In the genomic region with DNA sequence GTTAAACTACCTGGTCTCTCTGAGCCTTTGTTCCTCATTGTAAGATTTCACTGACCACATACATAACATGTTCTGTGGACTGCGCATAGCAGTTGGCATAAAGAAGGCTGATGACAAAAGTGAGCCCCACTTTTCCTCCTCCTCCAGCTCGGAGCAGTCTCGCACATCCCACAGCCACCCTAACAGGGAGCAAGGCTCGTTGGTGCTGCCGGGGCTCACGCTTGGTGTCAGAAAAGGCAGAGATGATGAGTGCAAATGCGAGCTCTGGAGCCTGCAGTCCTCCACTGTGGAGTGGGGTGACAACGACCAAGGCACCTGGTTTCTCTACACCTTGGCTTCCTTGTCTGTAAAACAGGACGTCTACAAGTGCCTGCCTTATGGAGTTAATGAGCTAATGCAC, we compare ENCODE assay signal across 16 cellular contexts. TPM values are rescaled to one million over a fixed set of nuclear protein-coding genes. Genes with fewer than 3 reads are reported as not detected.
DNase-seq lines count a peak whose midpoint lies in the region; ATAC-seq and TF ChIP-seq lines count a peak whose summit lies in the region.
"Had no signal": no experiment of that assay in that cellular context is flagged by ENCODE, and none has a peak within 500 bp of the region (broad histone marks: within the 10 kb centered on the region; RNA-seq: fewer than 3 reads in every experiment).

No MANE protein-coding gene starts in this region.

- ATAC-seq in mucosa of descending colon: peak; percentile 31

- no peaks in the 10 kb centered on the region for H3K27me3 ChIP-seq in spleen (replicated peaks in 1 of 7)

- no peaks in the 10 kb centered on the region for H3K9me3 ChIP-seq in mucosa of descending colon
- no peaks in the 10 kb centered on the region for H3K9me3 ChIP-seq in spleen

- H3K36me3 Mint-ChIP-seq in progenitor cell of endocrine pancreas (ENCODE audit: insufficient read depth): no peaks in the 10 kb centered on the region
- H3K36me3 Mint-ChIP-seq: CD14-positive monocyte had no signal

- H3K4me1 ChIP-seq in mucosa of descending colon (ENCODE audit: low read depth) (peaks cover 4% of the 10 kb centered on the region), spleen (peaks cover 2 to 20% (median 16%) of the 10 kb centered on the region in 6 donors)

- no peak overlapping the region for H3K27ac Mint-ChIP-seq in progenitor cell of endocrine pancreas

- H3K4me1 Mint-ChIP-seq in progenitor cell of endocrine pancreas (ENCODE audit: low read depth): peaks cover 1% of the 10 kb centered on the region

- no peak for TF ChIP-seq POLR2A in spleen (IDR thresholded peaks at IDR 0.05)

- no peak for TF ChIP-seq CTCF in VCaP (conservative IDR thresholded peaks at IDR 0.05)
- TF ChIP-seq CTCF in mucosa of descending colon (IDR thresholded peaks at IDR 0.05): no peak
- no peak for TF ChIP-seq CTCF in spleen (IDR thresholded peaks at IDR 0.05 in 8 of 11, conservative IDR thresholded peaks at IDR 0.05 in 3 of 11)
- no peak for TF ChIP-seq CTCF in progenitor cell of endocrine pancreas (IDR thresholded peaks at IDR 0.05; ENCODE audit: unreplicated experiment)

- 73 to 85% (median 84%) methylated on average over 8 to 9 of the region's 9 CpGs for WGBS in spleen, 5 donors

- intact Hi-C loops in mucosa of descending colon (cut with DNase I, micrococcal nuclease): no loop called here
- intact Hi-C loops in spleen (cut with DNase I; ENCODE audit: low total_unique reads): no loop called here

- H3K9me3 Mint-ChIP-seq in progenitor cell of endocrine pancreas (ENCODE audit: low read depth): no peaks in the 10 kb centered on the region
- H3K9me3 Mint-ChIP-seq: CD14-positive monocyte had no signal

- H3K4me3 Mint-ChIP-seq in progenitor cell of endocrine pancreas (ENCODE audit: low read depth): no peak overlapping the region
- H3K4me3 Mint-ChIP-seq: CD14-positive monocyte had no signal

- H3K27ac ChIP-seq in VCaP (0 out of 2 replicates have a peak overlapping the region, but pooled peaks have one; percentile 12), spleen (no peak overlapping the region)
- H3K27ac ChIP-seq: KMS-11, PC-9 had no signal

- H3K36me3 ChIP-seq in mucosa of descending colon (ENCODE audit: low read depth) (no peaks in the 10 kb centered on the region), spleen (no peaks in the 10 kb centered on the region)

- peaks cover 5% of the 10 kb centered on the region for H3K27me3 Mint-ChIP-seq in progenitor cell of endocrine pancreas

- peak; percentile 13 for DNase-seq in activated effector memory CD4-positive, alpha-beta T cell treated with anti-CD3 and anti-CD28 coated beads, Interleukin-2, amount 50 U/mL, for 16 hours
- DNase-seq in activated effector memory CD4-positive, alpha-beta T cell treated with Interleukin-2 at 50 U/mL for 16 hours: no peak
- DNase-seq in mucosa of descending colon (no peak), D341Med (ENCODE audit: low spot score) (no peak), spleen (no peak), progenitor cell of endocrine pancreas (ENCODE audit: low spot score, unreplicated experiment) (no peak)
- DNase-seq: ACHN, GDM1, IMR-90, NCI-H1694, NCI-H446, RPMI8226 had no signal

- H3K4me3 ChIP-seq in mucosa of descending colon (no peak overlapping the region), spleen (no peak overlapping the region)
- H3K4me3 ChIP-seq: PC-9 had no signal

RNA-seq across cellular contexts. Expression of a gene that starts 9.7 kb away (rescaled TPM):
- under 1 TPM; 0.09 to 0.84 (median 0.29) TPM for total RNA-seq in mucosa of descending colon
- under 1 TPM in 4 of 7 donors, not detected in 3; 0.40 to 0.57 (median 0.50) TPM for total RNA-seq in spleen
- polyA plus RNA-seq in spleen: under 1 TPM; 0.09 to 0.64 (median 0.33) TPM
- 0.22 and 0.44 TPM in 2 replicates for total RNA-seq in progenitor cell of endocrine pancreas
- total RNA-seq: IMR-90, PC-9 had no signal
- polyA plus RNA-seq: CD14-positive monocyte, IMR-90 had no signal
